Comparison of ENCODE assay signal across 8 cellular contexts in the genomic region with DNA sequence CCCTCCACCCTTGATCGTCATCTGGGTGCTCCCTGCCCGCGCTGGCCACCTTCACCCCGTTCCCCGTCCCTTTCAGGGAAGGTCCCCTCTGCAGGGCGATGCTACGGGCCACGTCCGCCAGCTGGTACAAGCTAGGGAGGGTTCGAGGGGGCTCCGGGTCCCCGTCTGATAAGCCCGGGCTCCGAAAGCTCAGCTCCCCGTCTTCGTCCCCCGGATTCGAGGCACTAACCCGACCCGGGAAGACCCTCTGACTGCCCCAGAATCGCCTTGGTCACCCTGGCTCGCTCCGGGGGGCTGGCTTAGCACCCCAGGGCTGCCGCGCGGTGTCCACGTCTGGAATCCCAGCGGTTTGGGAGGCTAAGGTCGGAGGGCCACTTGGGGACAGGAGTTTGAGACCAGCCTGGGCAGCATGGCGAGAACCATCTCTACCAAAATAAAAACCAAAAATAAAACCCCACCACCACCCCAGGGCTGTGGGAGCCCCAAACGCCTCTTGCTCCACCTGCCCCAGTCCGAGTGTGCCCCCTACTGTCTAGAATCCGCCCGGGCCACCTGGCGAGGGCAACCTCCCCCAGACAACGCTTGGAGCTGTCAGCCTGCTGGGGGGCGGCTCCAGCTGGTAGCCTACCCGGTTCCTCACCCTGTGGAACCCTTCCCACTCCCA. TPM values are rescaled to one million over a fixed set of nuclear protein-coding genes. Genes with fewer than 3 reads are reported as not detected.
DNase-seq lines count a peak whose midpoint lies in the region; ATAC-seq and TF ChIP-seq lines count a peak whose summit lies in the region.

No MANE protein-coding gene starts in this region.

- peak overlapping the region; percentile 51 for H2AFZ ChIP-seq in smooth muscle cell (ENCODE audit: low read depth)

- ATAC-seq in HG03196 (IDR thresholded peaks at IDR 0.05; ENCODE audit: unreplicated experiment) (peak; percentile 3), GM19324 (IDR thresholded peaks at IDR 0.05; ENCODE audit: low FRiP score, unreplicated experiment) (no peak), GM21825 (IDR thresholded peaks at IDR 0.05; ENCODE audit: unreplicated experiment) (no peak)

- no peak for TF ChIP-seq POLR2A in adrenal gland (IDR thresholded peaks at IDR 0.05)

- TF ChIP-seq CTCF in adrenal gland (IDR thresholded peaks at IDR 0.05) (peak; percentile 38 to 63 (median 57)), smooth muscle cell (IDR thresholded peaks at IDR 0.05; ENCODE audit: borderline replicate concordance, insufficient read depth, poor library complexity, severe bottlenecking) (peak; percentile 29)

- H3K4me3 ChIP-seq in adrenal gland (peak overlapping the region in 2 of 4 donors; percentile 64 to 82), iPS DF 6.9 (ENCODE audit: low read length) (peak overlapping the region; percentile 66; the same call in 1 of the 2 replicates), smooth muscle cell (peak overlapping the region; percentile 65)

- H3K36me3 ChIP-seq in adrenal gland (replicated peaks in 1 of 2) = no peaks in the 10 kb centered on the region
- H3K36me3 ChIP-seq in iPS DF 6.9 (ENCODE audit: control insufficient read depth, insufficient read depth, low read length) = no peaks in the 10 kb centered on the region; the same call in 1 of the 2 replicates
- no peaks in the 10 kb centered on the region for H3K36me3 ChIP-seq in smooth muscle cell (ENCODE audit: low read depth)

- 5 to 19% (median 6%) methylated on average over 9 to 38 of the region's 38 CpGs for WGBS in adrenal gland, 4 donors
- no CpG with 5 or more reads among the region's 38 CpGs for WGBS in iPS DF 6.9 (ENCODE audit: insufficient coverage, insufficient read length)
- WGBS in smooth muscle cell (ENCODE audit: low lambda C conversion rate) = 15% methylated on average over 38 of the region's 38 CpGs

- H3K4me2 ChIP-seq in smooth muscle cell = peak overlapping the region; percentile 97

- intact Hi-C loops in adrenal gland (cut with DNase I) = loop anchor here (2.0 to 5.0 kb wide), 2 partner anchors 52 to 55 kb away; no protein-coding TSS in a partner anchor

- H3K27ac ChIP-seq in adrenal gland (peak overlapping the region in 3 of 5 donors; percentile 59 to 96 (median 95)), iPS DF 6.9 (ENCODE audit: low read length) (no peak overlapping the region), smooth muscle cell (ENCODE audit: low read depth) (no peak overlapping the region)

- no peaks in the 10 kb centered on the region for H3F3A ChIP-seq in smooth muscle cell (ENCODE audit: low read depth)

- peaks cover 10 to 38% of the 10 kb centered on the region in 2 donors for H3K4me1 ChIP-seq in adrenal gland (replicated peaks in 1 of 2)
- peaks cover 2% of the 10 kb centered on the region; the same call in 1 of the 2 replicates for H3K4me1 ChIP-seq in iPS DF 6.9 (ENCODE audit: control insufficient read depth, insufficient read depth, low read length)
- peaks cover 25% of the 10 kb centered on the region for H3K4me1 ChIP-seq in smooth muscle cell (ENCODE audit: low read depth)

- peak; percentile 70 for DNase-seq in AG20443 (ENCODE audit: low spot score)
- peak; percentile 63 for DNase-seq in T follicular helper cell (ENCODE audit: low read depth)
- peak in 6 of 7 donors; percentile 65 to 77 (median 72) for DNase-seq in adrenal gland
- no peak for DNase-seq in iPS DF 6.9 (ENCODE audit: low read depth, low spot score)
- DNase-seq in smooth muscle cell (lab: John Stamatoyannopoulos, UW; ENCODE audit: unreplicated experiment) = no peak

- H3K9me3 ChIP-seq in adrenal gland (replicated peaks in 1 of 3) (no peaks in the 10 kb centered on the region), iPS DF 6.9 (ENCODE audit: control insufficient read depth, insufficient read depth, low read length) (no peaks in the 10 kb centered on the region), smooth muscle cell (replicated peaks; ENCODE audit: low read depth) (no peaks in the 10 kb centered on the region)

- H4K20me1 ChIP-seq in smooth muscle cell (ENCODE audit: low read depth) = no peaks in the 10 kb centered on the region

- H3K9ac ChIP-seq in smooth muscle cell (ENCODE audit: low read depth) = no peak overlapping the region

- no peaks in the 10 kb centered on the region for H3K27me3 ChIP-seq in adrenal gland
- no peaks in the 10 kb centered on the region for H3K27me3 ChIP-seq in iPS DF 6.9 (ENCODE audit: control insufficient read depth, insufficient read depth, low read length)
- no peaks in the 10 kb centered on the region for H3K27me3 ChIP-seq in smooth muscle cell (ENCODE audit: low read depth)

- no peaks in the 10 kb centered on the region for H3K79me2 ChIP-seq in smooth muscle cell (ENCODE audit: low read depth)

RNA-seq across cellular contexts. Expression of gene SLC43A2, which starts 1.1 kb away (rescaled TPM):
- 10 to 100 TPM; 12.3 to 32.5 (median 19.8) TPM for total RNA-seq in adrenal gland
- polyA plus RNA-seq in adrenal gland = 10 to 100 TPM in 1 of 3 donors, 1 to 10 TPM in 2; 6.8 to 17.2 (median 7.5) TPM
- 3.8 and 4.4 TPM in 2 replicates for total RNA-seq in smooth muscle cell
- polyA plus RNA-seq in smooth muscle cell = 5.3 and 7.1 TPM in 2 replicates

RNA-seq across cellular contexts. Expression of gene SCARF1, which starts 15.8 kb away (rescaled TPM):
- total RNA-seq in adrenal gland (10 to 100 TPM in 7 of 8 donors, 1 to 10 TPM in 1; 9.3 to 24.8 (median 18.9) TPM), smooth muscle cell (0.45 and 0.63 TPM in 2 replicates)
- polyA plus RNA-seq in adrenal gland (10 to 100 TPM in 2 of 3 donors, under 1 TPM in 1; 0.81 to 19.1 (median 10.5) TPM), smooth muscle cell (0.11 and 0.65 TPM in 2 replicates)

RNA-seq across cellular contexts. Expression of gene RILP, which starts 19.9 kb away (rescaled TPM):
- total RNA-seq in adrenal gland = 10 to 100 TPM; 21.5 to 78.3 (median 36.2) TPM
- 10 to 100 TPM; 37.9 to 46.5 (median 40.4) TPM for polyA plus RNA-seq in adrenal gland
- 5.1 and 8.4 TPM in 2 replicates for total RNA-seq in smooth muscle cell
- 7.4 and 7.7 TPM in 2 replicates for polyA plus RNA-seq in smooth muscle cell

RNA-seq across cellular contexts. Expression of gene PRPF8, which starts 54.9 kb away (rescaled TPM):
- total RNA-seq in adrenal gland (100 to 1,000 TPM; 179 to 748 (median 254) TPM), smooth muscle cell (99.7 and 111 TPM in 2 replicates)
- polyA plus RNA-seq in adrenal gland (100 to 1,000 TPM; 107 to 439 (median 155) TPM), smooth muscle cell (129 and 135 TPM in 2 replicates)

Comparison
In these comparisons a context has a peak if more than half of its experiments do, and no peak if none do; other contexts are left out.
1. DNase-seq: peak in AG20443 (single experiment), T follicular helper cell (single experiment) and adrenal gland (6 of 7); none in iPS DF 6.9 (single experiment) and smooth muscle cell (single experiment).
2. H3K27ac ChIP-seq: peak in adrenal gland (3 of 5); none in iPS DF 6.9 (single experiment) and smooth muscle cell (single experiment).